ENCODE assay signal across 13 cellular contexts in genomic region chr19:15250635-15250993, GRCh38. TPM values are rescaled to one million over a fixed set of nuclear protein-coding genes. Genes with fewer than 3 reads are reported as not detected.
DNase-seq lines count a peak whose midpoint lies in the region; ATAC-seq and TF ChIP-seq lines count a peak whose summit lies in the region.
"Had no signal": no experiment of that assay in that cellular context is flagged by ENCODE, and none has a peak within 500 bp of the region (broad histone marks: within the 10 kb centered on the region; RNA-seq: fewer than 3 reads in every experiment).

No MANE protein-coding gene starts in this region.

- CTCF ChIA-PET in mammary epithelial cell (lab: Charles Lee; ENCODE audit: low non-redundant PET): interaction anchor here (0.6 to 1.2 kb wide), 2 partner anchors 30 to 55 kb away, joined by 3 to 11 read pairs; no protein-coding TSS in a partner anchor

- H3K9me3 ChIP-seq in mammary epithelial cell (replicated peaks; ENCODE audit: insufficient read depth, low read length): no peaks in the 10 kb centered on the region
- no peaks in the 10 kb centered on the region for H3K9me3 ChIP-seq in lung (ENCODE audit: control insufficient read depth in 2 of 2, insufficient read depth in 1 of 2, low read length in 1 of 2)
- H3K9me3 ChIP-seq in spleen: no peaks in the 10 kb centered on the region

- H3K4me3 ChIP-seq in HFF-Myc (replicated peaks; ENCODE audit: low read depth, low read length): peak overlapping the region; percentile 7; the same call in 1 of the 2 replicates
- H3K4me3 ChIP-seq in mammary epithelial cell (replicated peaks in 1 of 3; ENCODE audit: insufficient read depth in 1 of 3, low read depth in 2 of 3, low read length in 3 of 3): no peak overlapping the region
- H3K4me3 ChIP-seq in lung: no peak overlapping the region
- no peak overlapping the region for H3K4me3 ChIP-seq in spleen

- H3K27ac ChIP-seq in mammary epithelial cell (ENCODE audit: insufficient read depth, low read depth, low read length) (peak overlapping the region; percentile 50), lung (ENCODE audit: low read depth in 1 of 2, low read length in 1 of 2) (peak overlapping the region; percentile 78 to 85), spleen (peak overlapping the region; percentile 35 to 82 (median 78))

- no TSS peak for BruUV-seq in mammary epithelial cell (replicated peaks; lab: Mats Ljungman, UMichigan)

- dilution Hi-C loops in mammary epithelial cell (cut with HindIII; ENCODE audit: low sequenced_read_pairs): no loop called here

- WGBS in mammary epithelial cell (ENCODE audit: low coverage, missing lambda C conversion rate): 0% methylated on average over 1 of the region's 1 CpG
- 81 to 87% methylated on average over 1 of the region's 1 CpG for WGBS in lung, 2 donors
- 55 to 81% (median 76%) methylated on average over 1 of the region's 1 CpG; no CpG with 5 or more reads in 1 of the 5 donors for WGBS in spleen, 5 donors

- H3K27me3 ChIP-seq in mammary epithelial cell (ENCODE audit: insufficient read depth, low read length) (no peaks in the 10 kb centered on the region), lung (ENCODE audit: control insufficient read depth, insufficient read depth) (no peaks in the 10 kb centered on the region), spleen (replicated peaks in 1 of 7) (no peaks in the 10 kb centered on the region)

- H3K4me1 ChIP-seq in mammary epithelial cell (ENCODE audit: insufficient read depth, low read length) (peaks cover 42% of the 10 kb centered on the region), lung (ENCODE audit: control insufficient read depth in 2 of 2, insufficient read depth in 2 of 2, low read length in 2 of 2) (peaks cover 10 to 22% of the 10 kb centered on the region in 2 donors), spleen (peaks cover 3 to 90% (median 54%) of the 10 kb centered on the region in 6 donors)

- peak overlapping the region; percentile 64 for H3K4me2 ChIP-seq in mammary epithelial cell (ENCODE audit: insufficient read depth, low read depth, low read length)

- in situ Hi-C loops in mammary epithelial cell (cut with MboI; ENCODE audit: low sequenced_read_pairs in 2 of 2): loop anchor here in 1 of 2 donors (10.0 kb wide), 1 partner anchor 156 kb away; no protein-coding TSS in a partner anchor
- in situ Hi-C loops in KBM-7 (cut with MboI; ENCODE audit: low pct_unique_long_range_greater_than_20kb, low sequenced_read_pairs): no loop called here

- no peak for ATAC-seq in lung (ENCODE audit: insufficient read depth, low FRiP score)

- TF ChIP-seq POLR2A in spleen (IDR thresholded peaks at IDR 0.05): no peak

- H4K20me1 ChIP-seq in mammary epithelial cell (ENCODE audit: insufficient read depth, low read length): peaks cover 5% of the 10 kb centered on the region

- H3K36me3 ChIP-seq in mammary epithelial cell (ENCODE audit: insufficient read depth, low read length): peaks cover 18% of the 10 kb centered on the region
- H3K36me3 ChIP-seq in lung (ENCODE audit: control insufficient read depth in 2 of 2, insufficient read depth in 2 of 2, low read length in 2 of 2): peaks cover 2 to 73% of the 10 kb centered on the region in 2 donors
- peaks cover 4 to 100% (median 87%) of the 10 kb centered on the region in 6 donors for H3K36me3 ChIP-seq in spleen

- H3K79me2 ChIP-seq in mammary epithelial cell (ENCODE audit: insufficient read depth, low read length): peaks cover 82% of the 10 kb centered on the region

- H3K9ac ChIP-seq in mammary epithelial cell (ENCODE audit: insufficient read depth, low read length): no peak overlapping the region

- TF ChIP-seq CTCF in HFF-Myc (IDR thresholded peaks at IDR 0.05; ENCODE audit: low read depth, low read length, missing control alignments) (no peak), mammary epithelial cell (conservative IDR thresholded peaks at IDR 0.05 in 1 of 2, IDR thresholded peaks at IDR 0.05 in 1 of 2; ENCODE audit: extremely low read depth in 1 of 2, insufficient read depth in 1 of 2, low read depth in 1 of 2, low read length in 2 of 2) (no peak), lung (IDR thresholded peaks at IDR 0.05; ENCODE audit: control extremely low read depth, extremely low read depth) (no peak), spleen (IDR thresholded peaks at IDR 0.05 in 8 of 11, conservative IDR thresholded peaks at IDR 0.05 in 3 of 11) (no peak)

- DNase-seq in HFF-Myc (ENCODE audit: extremely low read depth, low read depth) (no peak), mammary epithelial cell (no peak), lung (ENCODE audit: low spot score) (no peak), spleen (no peak), KBM-7 (no peak), SHP77 (lab: John Stamatoyannopoulos, UW) (no peak), posterior vena cava (ENCODE audit: low spot score) (no peak), NCI-H2196 (lab: John Stamatoyannopoulos, UW; ENCODE audit: unreplicated experiment) (no peak)
- DNase-seq: activated CD4-positive, alpha-beta T cell treated with anti-CD3 and anti-CD28 coated beads, Interleukin-2, amount 10 ng/mL, durations not matched to agents 24 days and 14 days; activated naive CD4-positive, alpha-beta T cell treated with Interleukin-2 at 50 U/mL for 16 hours; COR-L47; NCI-H1048; NCI-H774 had no signal

- H2AFZ ChIP-seq in mammary epithelial cell (ENCODE audit: low read depth, low read length): no peak overlapping the region

- intact Hi-C loops in mammary epithelial cell (cut with micrococcal nuclease): loop anchor here (1.0 kb wide), 1 partner anchor 73 kb away; no protein-coding TSS in a partner anchor
- intact Hi-C loops in spleen (cut with DNase I; ENCODE audit: low total_unique reads): no loop called here
- intact Hi-C loops in posterior vena cava (cut with DNase I): loop anchor here in 1 of 2 donors (10.0 kb wide), 2 partner anchors 136 to 304 kb away; no protein-coding TSS in a partner anchor

RNA-seq across cellular contexts. Expression of gene EPHX3, which starts 18.4 kb away (rescaled TPM):
- total RNA-seq in mammary epithelial cell: under 1 TPM; 0.17 to 0.47 TPM
- polyA plus RNA-seq in mammary epithelial cell: 0.06 TPM
- not detected for polyA minus RNA-seq in mammary epithelial cell
- total RNA-seq in lung: 1 to 10 TPM; 1.7 to 2.7 TPM
- polyA plus RNA-seq in lung: 1 to 10 TPM; 1.1 to 3.0 TPM
- 1 to 10 TPM; 1.6 to 6.6 (median 3.8) TPM for total RNA-seq in spleen
- under 1 TPM; 0.13 to 0.67 (median 0.59) TPM for polyA plus RNA-seq in spleen
- under 1 TPM; 0.48 to 0.51 TPM for total RNA-seq in posterior vena cava

RNA-seq across cellular contexts. Expression of gene NOTCH3, which starts 49.8 kb away (rescaled TPM):
- total RNA-seq in mammary epithelial cell (10 to 100 TPM; 15.1 to 44.7 TPM), lung (10 to 100 TPM; 64.1 to 81.7 TPM), spleen (10 to 100 TPM; 52.1 to 94.9 (median 62.6) TPM), posterior vena cava (100 to 1,000 TPM; 164 to 165 TPM)
- polyA plus RNA-seq in mammary epithelial cell (7.3 TPM), lung (10 to 100 TPM; 13.1 to 22.1 TPM), spleen (1 to 10 TPM; 1.4 to 5.9 (median 2.5) TPM)
- polyA minus RNA-seq in mammary epithelial cell: 50.0 TPM
- total RNA-seq: activated CD4-positive, alpha-beta T cell treated with anti-CD3 and anti-CD28 coated beads, Interleukin-2, amount 10 ng/mL, durations not matched to agents 24 days and 14 days had no signal
